Comparison of ENCODE assay signal across 24 cellular contexts in genomic region chr6:69294407-69294806, GRCh38.
"Had no signal": no experiment of that assay in that cellular context is flagged by ENCODE, and none has a peak within 500 bp of the region (broad histone marks: within the 10 kb centered on the region; RNA-seq: fewer than 3 reads in every experiment).

No MANE protein-coding gene starts in this region.

- H3K27ac Mint-ChIP-seq: activated naive CD8-positive, alpha-beta T cell treated with anti-CD3 and anti-CD28 coated beads, Interleukin-2, amount 10 ng/mL, durations not matched to agents 7 days and 5 days; effector memory CD8-positive, alpha-beta T cell; memory B cell; nephron progenitor cell; stimulated activated memory B cell treated with anti-CD40 and anti-IgM and Interleukin-4, amounts not matched to agents 10 μg/mL and 1 μg/mL and 100 μg/mL, for 72 hours; T-helper 17 cell; type B pancreatic cell had no signal

- H3K36me3 Mint-ChIP-seq: activated naive CD8-positive, alpha-beta T cell treated with anti-CD3 and anti-CD28 coated beads, Interleukin-2, amount 10 ng/mL, durations not matched to agents 7 days and 5 days; memory B cell; stimulated activated memory B cell treated with anti-CD40 and anti-IgM and Interleukin-4, amounts not matched to agents 10 μg/mL and 1 μg/mL and 100 μg/mL, for 72 hours; type B pancreatic cell had no signal

- H3K4me1 ChIP-seq: parathyroid adenoma, sigmoid colon, stomach had no signal

- H3K4me3 Mint-ChIP-seq: activated naive CD8-positive, alpha-beta T cell treated with anti-CD3 and anti-CD28 coated beads, Interleukin-2, amount 10 ng/mL, durations not matched to agents 7 days and 5 days; activated T-cell treated with anti-CD3 and anti-CD28 coated beads, Interleukin-2, amount 50 U/mL, for 4 hours; effector memory CD8-positive, alpha-beta T cell; memory B cell; nephron progenitor cell; stimulated activated memory B cell treated with anti-CD40 and anti-IgM and Interleukin-4, amounts not matched to agents 10 μg/mL and 1 μg/mL and 100 μg/mL, for 72 hours; T-helper 17 cell; type B pancreatic cell had no signal

- ATAC-seq: activated T-cell treated with anti-CD3 and anti-CD28 coated beads, Interleukin-2, amount 50 U/mL, for 4 hours; effector memory CD8-positive, alpha-beta T cell; esophagus mucosa; stimulated activated memory B cell treated with anti-CD40 and anti-IgM and Interleukin-4, amounts not matched to agents 10 μg/mL and 1 μg/mL and 100 μg/mL, for 72 hours; T-helper 17 cell had no signal

- H3K27me3 Mint-ChIP-seq: activated naive CD8-positive, alpha-beta T cell treated with anti-CD3 and anti-CD28 coated beads, Interleukin-2, amount 10 ng/mL, durations not matched to agents 7 days and 5 days; effector memory CD8-positive, alpha-beta T cell; memory B cell; stimulated activated memory B cell treated with anti-CD40 and anti-IgM and Interleukin-4, amounts not matched to agents 10 μg/mL and 1 μg/mL and 100 μg/mL, for 72 hours; T-helper 17 cell; type B pancreatic cell had no signal

- H3K9me3 Mint-ChIP-seq: activated naive CD8-positive, alpha-beta T cell treated with anti-CD3 and anti-CD28 coated beads, Interleukin-2, amount 10 ng/mL, durations not matched to agents 7 days and 5 days; nephron progenitor cell; stimulated activated memory B cell treated with anti-CD40 and anti-IgM and Interleukin-4, amounts not matched to agents 10 μg/mL and 1 μg/mL and 100 μg/mL, for 72 hours; type B pancreatic cell had no signal

- H3K4me1 Mint-ChIP-seq: activated naive CD8-positive, alpha-beta T cell treated with anti-CD3 and anti-CD28 coated beads, Interleukin-2, amount 10 ng/mL, durations not matched to agents 7 days and 5 days; memory B cell; nephron progenitor cell; stimulated activated memory B cell treated with anti-CD40 and anti-IgM and Interleukin-4, amounts not matched to agents 10 μg/mL and 1 μg/mL and 100 μg/mL, for 72 hours; T-helper 17 cell had no signal

- H3K9me3 ChIP-seq: sigmoid colon, stomach had no signal

- H3K27me3 ChIP-seq: sigmoid colon, stomach had no signal

- H3K27ac ChIP-seq: parathyroid adenoma, sigmoid colon, stomach had no signal

- DNase-seq: activated CD4-positive, alpha-beta T cell treated with anti-CD3 and anti-CD28 coated beads for 4 hours; activated CD4-positive, alpha-beta T cell treated with anti-CD3 and anti-CD28 coated beads, Interleukin-2, amount 50 U/mL, for 48 hours; activated CD4-positive, CD25-positive, alpha-beta regulatory T cell; activated CD8-positive, alpha-beta memory T cell treated with anti-CD3 and anti-CD28 coated beads, Interleukin-2, amount 50 U/mL, for 48 hours; activated naive CD4-positive, alpha-beta T cell treated with Interleukin-2 at 50 U/mL for 16 hours; activated naive CD8-positive, alpha-beta T cell treated with anti-CD3 and anti-CD28 coated beads, Interleukin-2, amount 10 ng/mL, durations not matched to agents 7 days and 5 days; activated T-cell treated with anti-CD3 and anti-CD28 coated beads, Interleukin-2, amount 50 U/mL, for 4 hours; amniotic stem cell; dermis blood vessel endothelial cell; effector memory CD8-positive, alpha-beta T cell; foreskin melanocyte; glutamatergic neuron; nephron progenitor cell; sigmoid colon; stimulated activated CD4-positive, alpha-beta T cell treated with anti-CD3 and anti-CD28 coated beads, Interleukin-15, amount 100 ng/mL, for 24 hours; stomach; SW 1271; T-helper 17 cell had no signal

- H3K36me3 ChIP-seq: sigmoid colon, stomach had no signal

- H3K4me3 ChIP-seq: sigmoid colon, smooth muscle cell, stomach had no signal
